ENCODE assay signal across 9 cellular contexts in the genomic region with DNA sequence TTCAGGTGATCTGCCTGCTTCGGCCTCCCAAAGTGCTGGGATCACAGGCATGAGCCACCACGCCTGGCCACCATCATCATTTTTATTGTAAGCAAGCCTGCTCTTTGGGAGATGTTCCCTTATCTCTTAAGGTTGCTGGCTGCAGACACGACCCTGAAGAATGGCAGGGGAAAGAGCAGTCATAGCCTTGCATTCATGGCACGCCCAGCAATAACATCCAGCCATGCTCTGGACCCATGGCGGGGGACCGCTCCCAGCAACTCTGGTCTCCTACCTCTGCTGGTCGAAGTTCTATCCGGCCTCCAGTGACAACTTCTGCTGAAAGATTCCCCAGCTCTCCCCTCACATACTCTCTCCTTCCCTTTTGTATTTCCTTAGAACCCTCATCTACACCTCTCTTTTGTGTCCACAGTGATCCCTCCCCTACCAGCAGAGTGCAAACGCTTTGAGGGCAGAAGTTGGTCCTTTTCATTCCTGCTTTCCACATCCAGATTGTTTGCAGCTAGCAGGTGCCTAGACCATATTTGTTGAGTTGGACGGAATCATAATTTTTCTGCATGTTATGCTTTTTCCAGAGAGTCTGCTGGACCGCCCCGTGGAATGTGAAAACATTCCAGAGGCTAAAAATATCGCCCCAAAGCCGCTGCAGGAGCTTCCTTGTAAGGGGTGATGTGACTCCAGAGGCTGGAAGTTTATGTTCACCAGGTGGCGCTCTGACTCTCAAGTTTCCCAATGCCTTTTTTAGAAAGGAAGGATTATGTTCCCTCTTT. TPM values are rescaled to one million over a fixed set of nuclear protein-coding genes. Genes with fewer than 3 reads are reported as not detected.
DNase-seq lines count a peak whose midpoint lies in the region; ATAC-seq lines count a peak whose summit lies in the region.
"Had no signal": no experiment of that assay in that cellular context is flagged by ENCODE, and none has a peak within 500 bp of the region (broad histone marks: within the 10 kb centered on the region; RNA-seq: fewer than 3 reads in every experiment).

No MANE protein-coding gene starts in this region.

- H3K27ac Mint-ChIP-seq in activated naive CD4-positive, alpha-beta T cell treated with anti-CD3 and anti-CD28 coated beads, Interleukin-2, amount 10 ng/mL, durations not matched to agents 7 days and 5 days: no peak overlapping the region
- H3K27ac Mint-ChIP-seq: stimulated activated naive CD8-positive, alpha-beta T cell treated with anti-CD3 and anti-CD28 coated beads, Interleukin-15, Interleukin-2, amounts not matched to agents 100 ng/mL and 50 ng/mL, for 24 hours had no signal

- H3K4me3 Mint-ChIP-seq in activated naive CD4-positive, alpha-beta T cell treated with anti-CD3 and anti-CD28 coated beads, Interleukin-2, amount 10 ng/mL, durations not matched to agents 7 days and 5 days: no peak overlapping the region
- H3K4me3 Mint-ChIP-seq: stimulated activated naive CD8-positive, alpha-beta T cell treated with anti-CD3 and anti-CD28 coated beads, Interleukin-15, Interleukin-2, amounts not matched to agents 100 ng/mL and 50 ng/mL, for 24 hours had no signal

- DNase-seq in SIG-M5 treated with dmso at 0.1 percent for 504 hours (lab: John Stamatoyannopoulos, UW; ENCODE audit: unreplicated experiment): peak; percentile 34
- DNase-seq in SIG-M5 (lab: John Stamatoyannopoulos, UW): no peak
- peak; percentile 62 for DNase-seq in NCI-H2196 (lab: John Stamatoyannopoulos, UW; ENCODE audit: unreplicated experiment)
- DNase-seq in activated naive CD4-positive, alpha-beta T cell treated with anti-CD3 and anti-CD28 coated beads, Interleukin-2, amount 10 ng/mL, durations not matched to agents 7 days and 5 days: peak; percentile 64
- peak; percentile 81 for DNase-seq in cardiac septum (ENCODE audit: low spot score)
- DNase-seq in posterior vena cava (ENCODE audit: low spot score): peak; percentile 88

- H3K4me1 Mint-ChIP-seq in activated naive CD4-positive, alpha-beta T cell treated with anti-CD3 and anti-CD28 coated beads, Interleukin-2, amount 10 ng/mL, durations not matched to agents 7 days and 5 days: peaks cover 10% of the 10 kb centered on the region

- intact Hi-C loops in cardiac septum (cut with DNase I) (loop anchor here (1.0 kb wide), 1 partner anchor 22 kb away; no protein-coding TSS in a partner anchor), posterior vena cava (cut with DNase I) (no loop called here)

- peaks cover 63% of the 10 kb centered on the region for H3K27me3 Mint-ChIP-seq in activated naive CD4-positive, alpha-beta T cell treated with anti-CD3 and anti-CD28 coated beads, Interleukin-2, amount 10 ng/mL, durations not matched to agents 7 days and 5 days

- no peaks in the 10 kb centered on the region for H3K36me3 Mint-ChIP-seq in activated naive CD4-positive, alpha-beta T cell treated with anti-CD3 and anti-CD28 coated beads, Interleukin-2, amount 10 ng/mL, durations not matched to agents 7 days and 5 days

- H3K9me3 Mint-ChIP-seq in activated naive CD4-positive, alpha-beta T cell treated with anti-CD3 and anti-CD28 coated beads, Interleukin-2, amount 10 ng/mL, durations not matched to agents 7 days and 5 days: no peaks in the 10 kb centered on the region
- H3K9me3 Mint-ChIP-seq: stimulated activated naive CD8-positive, alpha-beta T cell treated with anti-CD3 and anti-CD28 coated beads, Interleukin-15, Interleukin-2, amounts not matched to agents 100 ng/mL and 50 ng/mL, for 24 hours had no signal

- CTCF ChIA-PET in activated naive CD4-positive, alpha-beta T cell treated with anti-CD3 and anti-CD28 coated beads, Interleukin-2, amount 10 ng/mL, durations not matched to agents 7 days and 5 days (lab: Charles Lee): interaction anchor here (0.5 to 14.9 kb wide), 14 partner anchors 8 to 161 kb away, joined by 3 to 402 read pairs (median 8); partner anchors contain the start of genes AVPI1 and ZFYVE27

- ATAC-seq in GM18517 (IDR thresholded peaks at IDR 0.05; ENCODE audit: unreplicated experiment) (no peak), HG03039 (IDR thresholded peaks at IDR 0.05; ENCODE audit: unreplicated experiment) (no peak)

RNA-seq across cellular contexts. Expression of gene MARVELD1, which starts 4.4 kb away (rescaled TPM):
- total RNA-seq in cardiac septum (8.6 TPM), posterior vena cava (10 to 100 TPM; 87.5 to 96.8 TPM)

RNA-seq across cellular contexts. Expression of gene AVPI1, which starts 22.1 kb away (rescaled TPM):
- total RNA-seq in cardiac septum (6.3 TPM), posterior vena cava (10 to 100 TPM; 15.0 to 17.6 TPM)

RNA-seq across cellular contexts. Expression of gene ZFYVE27, which starts 27.8 kb away (rescaled TPM):
- total RNA-seq in cardiac septum: 19.8 TPM
- 10 to 100 TPM; 15.8 to 16.0 TPM for total RNA-seq in posterior vena cava
